Comparison of ENCODE assay signal across 18 cellular contexts in the genomic region with DNA sequence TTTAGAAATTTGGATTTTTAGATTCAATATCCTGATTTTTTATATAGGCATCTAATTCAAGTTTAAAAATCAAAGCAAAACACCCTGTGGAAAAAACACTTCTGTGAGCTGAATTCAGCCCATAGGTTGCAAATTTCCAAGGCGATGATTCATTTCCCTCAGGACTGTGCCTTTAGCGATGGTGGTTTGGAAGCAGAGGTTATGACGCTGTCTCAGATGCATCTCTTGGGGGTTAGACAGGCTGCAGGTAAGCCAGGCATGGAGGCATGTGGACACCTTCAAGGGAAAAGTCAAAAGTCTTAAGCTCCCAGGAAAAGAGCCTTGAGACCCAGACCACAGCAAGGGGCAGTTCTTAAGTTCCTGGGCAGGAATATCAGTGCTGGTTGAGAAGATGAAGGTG. TPM values are rescaled to one million over a fixed set of nuclear protein-coding genes. Genes with fewer than 3 reads are reported as not detected.
"Had no signal": no experiment of that assay in that cellular context is flagged by ENCODE, and none has a peak within 500 bp of the region (broad histone marks: within the 10 kb centered on the region; RNA-seq: fewer than 3 reads in every experiment).

No MANE protein-coding gene starts in this region.

- H3K27ac ChIP-seq: ascending aorta, colonic mucosa, esophagus muscularis mucosa, gastrocnemius medialis, neural progenitor cell, tibial nerve, VCaP had no signal

- H3K4me3 ChIP-seq: ascending aorta, colonic mucosa, esophagus muscularis mucosa, gastrocnemius medialis, neural progenitor cell, tibial nerve had no signal

- H3K9ac ChIP-seq: neural progenitor cell had no signal

- H2AFZ ChIP-seq: neural progenitor cell had no signal

- H3K4me1 ChIP-seq: ascending aorta, colonic mucosa, esophagus muscularis mucosa, gastrocnemius medialis, tibial nerve had no signal

- DNase-seq: activated CD4-positive, alpha-beta memory T cell treated with anti-CD3 and anti-CD28 coated beads for 36 hours; activated CD8-positive, alpha-beta memory T cell treated with anti-CD3 and anti-CD28 coated beads, Interleukin-2, amount 10 ng/mL, durations not matched to agents 7 days and 5 days; activated naive CD4-positive, alpha-beta T cell treated with anti-CD3 and anti-CD28 coated beads for 36 hours; activated T-cell treated with anti-CD3 and anti-CD28 coated beads, Interleukin-2, amount 50 U/mL, for 1 hour; colonic mucosa; gastrocnemius medialis; naive B cell; stimulated activated CD4-positive, alpha-beta T cell treated with anti-CD3 and anti-CD28 coated beads, Interleukin-2, amount 100 ng/mL, for 48 hours; stimulated activated naive CD4-positive, alpha-beta T cell had no signal

- H3K36me3 ChIP-seq: ascending aorta, colonic mucosa, esophagus muscularis mucosa, gastrocnemius medialis, neural progenitor cell, tibial nerve had no signal

- ATAC-seq: activated CD8-positive, alpha-beta memory T cell treated with anti-CD3 and anti-CD28 coated beads, Interleukin-2, amount 10 ng/mL, durations not matched to agents 7 days and 5 days; gastrocnemius medialis had no signal

- H3K9me3 ChIP-seq: ascending aorta, colonic mucosa, esophagus muscularis mucosa, gastrocnemius medialis, tibial nerve had no signal

- H3K4me2 ChIP-seq: neural progenitor cell had no signal

- H3K27me3 ChIP-seq: ascending aorta, colonic mucosa, esophagus muscularis mucosa, gastrocnemius medialis, neural progenitor cell, tibial nerve had no signal

RNA-seq across cellular contexts. Expression of a gene that starts 45.8 kb away (rescaled TPM):
- total RNA-seq: activated CD4-positive, alpha-beta memory T cell treated with anti-CD3 and anti-CD28 coated beads for 36 hours; activated CD8-positive, alpha-beta memory T cell treated with anti-CD3 and anti-CD28 coated beads, Interleukin-2, amount 10 ng/mL, durations not matched to agents 7 days and 5 days; activated naive CD4-positive, alpha-beta T cell treated with anti-CD3 and anti-CD28 coated beads for 36 hours; activated T-helper 2 cell treated with anti-CD3 and anti-CD28 coated beads, Interferon-gamma antibody, Interleukin-2, Interleukin-4, amounts not matched to agents 10 μg/mL and 5 μg/mL and 100 μg/mL, durations not matched to agents 14 hours and 24 hours and 36 hours; ascending aorta; lung microvascular endothelial cell; osteocyte; pulmonary artery endothelial cell had no signal
